Comparison of ENCODE assay signal across 19 cellular contexts in the genomic region with DNA sequence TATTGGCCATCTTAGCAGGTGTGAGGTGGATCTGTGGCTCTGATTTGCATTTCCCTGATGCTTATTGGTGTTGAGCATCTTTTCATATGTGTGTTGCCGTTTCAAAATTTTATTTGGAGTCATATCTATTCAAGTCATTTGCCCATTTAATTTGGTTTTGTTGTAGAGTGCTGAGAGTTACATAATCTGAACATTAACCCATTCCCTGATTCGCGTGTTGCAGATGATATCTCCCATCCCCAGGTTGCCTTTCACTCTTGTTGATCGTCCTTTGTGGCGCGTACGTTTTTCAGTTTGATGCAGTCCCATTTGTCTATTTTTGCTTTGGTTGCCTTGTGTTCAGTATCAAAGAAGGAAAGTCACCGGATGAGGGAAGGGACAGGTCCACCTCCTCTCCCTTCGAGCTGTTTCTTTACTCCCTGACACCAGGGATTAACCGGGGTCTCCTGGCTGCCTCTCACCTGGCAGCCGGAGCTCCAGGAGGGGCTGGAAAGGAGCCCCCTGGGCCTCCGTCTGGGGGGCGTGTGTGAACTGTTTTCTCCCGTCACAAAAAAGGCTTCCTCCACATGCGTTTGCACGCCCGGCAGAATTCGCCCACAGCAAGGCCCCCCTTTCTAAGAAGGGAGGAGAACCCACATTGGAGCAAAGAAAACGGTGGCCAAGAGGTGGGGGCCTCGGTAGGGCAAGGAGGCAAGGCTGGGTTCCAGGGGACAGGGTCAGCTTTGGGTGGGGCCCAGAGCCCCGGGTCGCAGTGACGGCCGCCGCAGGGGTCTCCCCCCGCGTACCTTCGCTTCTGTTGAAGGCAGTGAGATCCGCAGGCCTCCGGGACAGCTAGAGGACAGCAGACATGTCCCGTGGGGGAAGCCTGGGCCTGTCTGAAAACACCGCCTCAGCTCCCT. TPM values are rescaled to one million over a fixed set of nuclear protein-coding genes. Genes with fewer than 3 reads are reported as not detected.
A peak's percentile ranks its signal among the peaks of the same experiment; 100 is the strongest.
DNase-seq lines count a peak whose midpoint lies in the region; ATAC-seq lines count a peak whose summit lies in the region.
"Had no signal": no experiment of that assay in that cellular context is flagged by ENCODE, and none has a peak within 500 bp of the region (broad histone marks: within the 10 kb centered on the region; RNA-seq: fewer than 3 reads in every experiment).

No MANE protein-coding gene starts in this region.

- H3K9me3 Mint-ChIP-seq in CD4-positive, CD25-positive, alpha-beta regulatory T cell, result peaks cover 0 to 5% (median 0%) of the 10 kb centered on the region in 7 donors
- H3K9me3 Mint-ChIP-seq in activated T-cell treated with anti-CD3 and anti-CD28 coated beads, Interleukin-2, amount 50 U/mL, for 72 hours, result no peaks in the 10 kb centered on the region
- no peaks in the 10 kb centered on the region for H3K9me3 Mint-ChIP-seq in activated T-helper 17 cell treated with anti-CD3 and anti-CD28 coated beads, Interleukin-2, amount 50 U/mL, for 72 hours
- H3K9me3 Mint-ChIP-seq: activated naive CD8-positive, alpha-beta T cell treated with anti-CD3 and anti-CD28 coated beads, Interleukin-2, amount 50 U/mL, for 24 hours had no signal

- H3K36me3 Mint-ChIP-seq in CD4-positive, CD25-positive, alpha-beta regulatory T cell, result no peaks in the 10 kb centered on the region
- peaks cover 3 to 7% of the 10 kb centered on the region in 2 donors for H3K36me3 Mint-ChIP-seq in activated T-cell treated with anti-CD3 and anti-CD28 coated beads, Interleukin-2, amount 50 U/mL, for 72 hours (ENCODE audit: insufficient read depth in 2 of 2)
- H3K36me3 Mint-ChIP-seq in activated T-helper 17 cell treated with anti-CD3 and anti-CD28 coated beads, Interleukin-2, amount 50 U/mL, for 72 hours (ENCODE audit: low read depth), result peaks cover 14% of the 10 kb centered on the region

- no peaks in the 10 kb centered on the region for H3K9me3 ChIP-seq in CD4-positive, CD25-positive, alpha-beta regulatory T cell (ENCODE audit: control insufficient read depth in 2 of 2, low read length in 2 of 2)
- H3K9me3 ChIP-seq: BE2C, neutrophil, thoracic aorta had no signal

- H3K4me1 ChIP-seq in CD4-positive, CD25-positive, alpha-beta regulatory T cell (ENCODE audit: control insufficient read depth, insufficient read depth, low read length, poor library complexity, severe bottlenecking), result peaks cover 32% of the 10 kb centered on the region

- no peak overlapping the region for H3K27ac ChIP-seq in CD4-positive, CD25-positive, alpha-beta regulatory T cell (ENCODE audit: insufficient read depth, low read length, poor library complexity, severe bottlenecking)
- H3K27ac ChIP-seq: neutrophil, PC-9, SK-N-MC, thoracic aorta had no signal

- H3K36me3 ChIP-seq in CD4-positive, CD25-positive, alpha-beta regulatory T cell (ENCODE audit: control insufficient read depth, insufficient read depth, low read length), result no peaks in the 10 kb centered on the region
- H3K36me3 ChIP-seq: BE2C, neutrophil, thoracic aorta had no signal

- peaks cover 83% of the 10 kb centered on the region for H3K27me3 Mint-ChIP-seq in CD4-positive, CD25-positive, alpha-beta regulatory T cell
- peaks cover 74% of the 10 kb centered on the region for H3K27me3 Mint-ChIP-seq in activated T-cell treated with anti-CD3 and anti-CD28 coated beads, Interleukin-2, amount 50 U/mL, for 72 hours (ENCODE audit: low read depth)
- H3K27me3 Mint-ChIP-seq in activated T-helper 17 cell treated with anti-CD3 and anti-CD28 coated beads, Interleukin-2, amount 50 U/mL, for 72 hours, result peaks cover 56% of the 10 kb centered on the region

- peak overlapping the region; percentile 11 to 56 (median 39) for H3K4me3 Mint-ChIP-seq in CD4-positive, CD25-positive, alpha-beta regulatory T cell
- H3K4me3 Mint-ChIP-seq in activated T-cell treated with anti-CD3 and anti-CD28 coated beads, Interleukin-2, amount 50 U/mL, for 72 hours, result peak overlapping the region; percentile 11 to 17
- no peak overlapping the region for H3K4me3 Mint-ChIP-seq in activated T-helper 17 cell treated with anti-CD3 and anti-CD28 coated beads, Interleukin-2, amount 50 U/mL, for 72 hours
- H3K4me3 Mint-ChIP-seq: activated naive CD8-positive, alpha-beta T cell treated with anti-CD3 and anti-CD28 coated beads, Interleukin-2, amount 50 U/mL, for 24 hours had no signal

- H3K27me3 ChIP-seq in CD4-positive, CD25-positive, alpha-beta regulatory T cell (ENCODE audit: control insufficient read depth, insufficient read depth, low read length), result peaks cover 32% of the 10 kb centered on the region

- H3K4me1 Mint-ChIP-seq in CD4-positive, CD25-positive, alpha-beta regulatory T cell, result peaks cover 7 to 43% (median 19%) of the 10 kb centered on the region in 4 donors
- H3K4me1 Mint-ChIP-seq in activated T-cell treated with anti-CD3 and anti-CD28 coated beads, Interleukin-2, amount 50 U/mL, for 72 hours (ENCODE audit: low read depth), result peaks cover 46% of the 10 kb centered on the region
- H3K4me1 Mint-ChIP-seq in activated T-helper 17 cell treated with anti-CD3 and anti-CD28 coated beads, Interleukin-2, amount 50 U/mL, for 72 hours, result peaks cover 13% of the 10 kb centered on the region

- no peak overlapping the region for H3K4me3 ChIP-seq in CD4-positive, CD25-positive, alpha-beta regulatory T cell (ENCODE audit: low read depth, low read length)
- H3K4me3 ChIP-seq: PC-9, SK-N-MC, thoracic aorta had no signal

- DNase-seq in CD4-positive, CD25-positive, alpha-beta regulatory T cell, result no peak
- DNase-seq in D341Med (ENCODE audit: low spot score), result peak; percentile 30
- no peak for DNase-seq in activated T-cell treated with anti-CD3 and anti-CD28 coated beads, Interleukin-2, amount 50 U/mL, for 72 hours
- DNase-seq in mesenteric fat pad (ENCODE audit: low spot score), result peak; percentile 85
- DNase-seq: activated naive CD8-positive, alpha-beta T cell treated with anti-CD3 and anti-CD28 coated beads, Interleukin-2, amount 50 U/mL, for 24 hours; BE2C; DMS79; NCI-H2081; NCI-H69; PC-9 had no signal

- H3K27ac Mint-ChIP-seq in CD4-positive, CD25-positive, alpha-beta regulatory T cell, result peak overlapping the region in 1 of 3 donors; percentile 6
- no peak overlapping the region for H3K27ac Mint-ChIP-seq in activated T-cell treated with anti-CD3 and anti-CD28 coated beads, Interleukin-2, amount 50 U/mL, for 72 hours
- no peak overlapping the region for H3K27ac Mint-ChIP-seq in activated T-helper 17 cell treated with anti-CD3 and anti-CD28 coated beads, Interleukin-2, amount 50 U/mL, for 72 hours
- H3K27ac Mint-ChIP-seq: activated naive CD8-positive, alpha-beta T cell treated with anti-CD3 and anti-CD28 coated beads, Interleukin-2, amount 50 U/mL, for 24 hours had no signal

- ATAC-seq in CD4-positive, CD25-positive, alpha-beta regulatory T cell (ENCODE audit: low read depth in 2 of 2), result no peak
- no peak for ATAC-seq in activated T-cell treated with anti-CD3 and anti-CD28 coated beads, Interleukin-2, amount 50 U/mL, for 72 hours (replicated peaks in 1 of 2)
- ATAC-seq in HG03135 (IDR thresholded peaks at IDR 0.05; ENCODE audit: unreplicated experiment) (no peak), GM21515 (IDR thresholded peaks at IDR 0.05; ENCODE audit: unreplicated experiment) (no peak), HG03571 (IDR thresholded peaks at IDR 0.05; ENCODE audit: unreplicated experiment) (no peak)
- no peak for ATAC-seq in activated T-helper 17 cell treated with anti-CD3 and anti-CD28 coated beads, Interleukin-2, amount 50 U/mL, for 72 hours (replicated peaks)
- ATAC-seq: activated naive CD8-positive, alpha-beta T cell treated with anti-CD3 and anti-CD28 coated beads, Interleukin-2, amount 50 U/mL, for 24 hours had no signal

RNA-seq across cellular contexts. Expression of gene MNX1, which starts 8.3 kb away (rescaled TPM):
- total RNA-seq in CD4-positive, CD25-positive, alpha-beta regulatory T cell, result 0.67 TPM
- polyA plus RNA-seq in CD4-positive, CD25-positive, alpha-beta regulatory T cell, result not detected
- under 1 TPM; 0.17 to 0.39 TPM for total RNA-seq in activated T-cell treated with anti-CD3 and anti-CD28 coated beads, Interleukin-2, amount 50 U/mL, for 72 hours
- total RNA-seq in mesenteric fat pad, result not detected
- total RNA-seq in activated T-helper 17 cell treated with anti-CD3 and anti-CD28 coated beads, Interleukin-2, amount 50 U/mL, for 72 hours, result not detected
- total RNA-seq: cardiac septum, lung microvascular endothelial cell, thoracic aorta had no signal

RNA-seq across cellular contexts. Expression of gene NOM1, which starts 52.7 kb away (rescaled TPM):
- 34.9 TPM for total RNA-seq in CD4-positive, CD25-positive, alpha-beta regulatory T cell
- polyA plus RNA-seq in CD4-positive, CD25-positive, alpha-beta regulatory T cell, result 1 to 10 TPM; 1.6 to 4.1 (median 3.4) TPM
- 10 to 100 TPM; 30.1 to 37.5 TPM for total RNA-seq in activated T-cell treated with anti-CD3 and anti-CD28 coated beads, Interleukin-2, amount 50 U/mL, for 72 hours
- total RNA-seq in mesenteric fat pad, result 19.9 TPM
- 10 to 100 TPM; 20.5 to 37.4 TPM for total RNA-seq in activated T-helper 17 cell treated with anti-CD3 and anti-CD28 coated beads, Interleukin-2, amount 50 U/mL, for 72 hours

Comparison
In these comparisons a context has a peak if more than half of its experiments do, and no peak if none do; other contexts are left out.
1. DNase-seq: peak in D341Med (single experiment) and mesenteric fat pad (single experiment); none in CD4-positive, CD25-positive, alpha-beta regulatory T cell (0 of 3) and activated T-cell treated with anti-CD3 and anti-CD28 coated beads, Interleukin-2, amount 50 U/mL, for 72 hours (0 of 2).